Comparison of ENCODE assay signal across 8 cellular contexts in genomic region chr7:55254596-55255500, GRCh38.
DNase-seq lines count a peak whose midpoint lies in the region; ATAC-seq, FAIRE-seq and TF ChIP-seq lines count a peak whose summit lies in the region.

No MANE protein-coding gene starts in this region.

- no peak for FAIRE-seq in H54 (lab: Jason Lieb, UNC)

- DNase-seq in ELR (ENCODE audit: low read depth) (peak; percentile 82), H54 (ENCODE audit: insufficient read length, low spot score) (peak; percentile 98), LNCaP clone FGC (ENCODE audit: low read depth) (peak; percentile 18), adrenal gland (peak; percentile 75 to 92 (median 88)), left cardiac atrium (peak; percentile 87), posterior cingulate gyrus (peak; percentile 79 to 97 (median 90)), ureter (ENCODE audit: low spot score) (peak; percentile 88)

- H3K4me3 ChIP-seq in LNCaP clone FGC (ENCODE audit: low read depth, low read length) (peak overlapping the region; percentile 55), SU-DHL-6 (ENCODE audit: insufficient read depth, low read length, poor library complexity, severe bottlenecking) (peak overlapping the region; percentile 35), adrenal gland (peak overlapping the region in 2 of 4 donors; percentile 44 to 61)

- H3K27ac ChIP-seq in SU-DHL-6 (ENCODE audit: low read depth, low read length) (no peak overlapping the region), adrenal gland (peak overlapping the region in 1 of 5 donors; percentile 21)

- no peaks in the 10 kb centered on the region for H3K9me2 ChIP-seq in SU-DHL-6 (replicated peaks; ENCODE audit: insufficient read depth, low read length)

- peak overlapping the region; percentile 46 for H3K4me2 ChIP-seq in SU-DHL-6 (ENCODE audit: low read depth, low read length, poor library complexity, severe bottlenecking)

- no peaks in the 10 kb centered on the region for H4K20me1 ChIP-seq in SU-DHL-6 (ENCODE audit: low read depth, low read length)

- H3K79me2 ChIP-seq in SU-DHL-6 (ENCODE audit: insufficient read depth, low read length): no peaks in the 10 kb centered on the region

- WGBS in adrenal gland, 4 donors: 0 to 1% (median 1%) methylated on average over 13 to 80 of the region's 80 CpGs

- H3K27me3 ChIP-seq in SU-DHL-6 (ENCODE audit: low read length) (no peaks in the 10 kb centered on the region), adrenal gland (no peaks in the 10 kb centered on the region)

- H3K9ac ChIP-seq in SU-DHL-6 (ENCODE audit: low read length): peak overlapping the region; percentile 41

- peak; percentile 97 to 98 for ATAC-seq in left cardiac atrium

- no peaks in the 10 kb centered on the region for H3K36me3 ChIP-seq in SU-DHL-6 (ENCODE audit: low read length)
- no peaks in the 10 kb centered on the region for H3K36me3 ChIP-seq in adrenal gland (replicated peaks in 1 of 2)

- H3K9me3 ChIP-seq in SU-DHL-6 (ENCODE audit: insufficient read depth, low read length): no peaks in the 10 kb centered on the region
- H3K9me3 ChIP-seq in adrenal gland (replicated peaks in 1 of 3): no peaks in the 10 kb centered on the region

- H2AFZ ChIP-seq in SU-DHL-6 (ENCODE audit: low read depth, low read length, severe bottlenecking): peak overlapping the region; percentile 57

- peaks cover 0 to 10% of the 10 kb centered on the region in 2 donors for H3K4me1 ChIP-seq in adrenal gland (replicated peaks in 1 of 2)

- TF ChIP-seq CTCF in LNCaP clone FGC (IDR thresholded peaks at IDR 0.05; ENCODE audit: control insufficient read depth, extremely low read depth, insufficient read depth) (peak; percentile 96), SU-DHL-6 (IDR thresholded peaks at IDR 0.05; ENCODE audit: insufficient read depth, low read length, poor library complexity, severe bottlenecking) (peak; percentile 62), adrenal gland (IDR thresholded peaks at IDR 0.05) (peak; percentile 59 to 96 (median 88))

- H3F3A ChIP-seq in SU-DHL-6 (ENCODE audit: insufficient read depth): no peaks in the 10 kb centered on the region

- peak; percentile 70 for TF ChIP-seq POLR2A in H54 (IDR thresholded peaks at IDR 0.05; ENCODE audit: low read depth, low read length)
- TF ChIP-seq POLR2A in adrenal gland (IDR thresholded peaks at IDR 0.05): no peak

- intact Hi-C loops in adrenal gland (cut with DNase I) (loop anchor here (2.0 to 5.0 kb wide), 2 partner anchors 463 to 480 kb away; no protein-coding TSS in a partner anchor), left cardiac atrium (cut with DNase I) (loop anchor here (1.0 to 10.0 kb wide), 6 partner anchors 160 to 481 kb away; no protein-coding TSS in a partner anchor), posterior cingulate gyrus (cut with DNase I) (loop anchor here (1.0 to 2.0 kb wide), 3 partner anchors 204 to 481 kb away; no protein-coding TSS in a partner anchor)

Comparison
In these comparisons a context has a peak if more than half of its experiments do, and no peak if none do; other contexts are left out.
1. DNase-seq: peak in every context shown above with its lines; median percentile 98 in H54; 90 in posterior cingulate gyrus; 88 in adrenal gland; 88 in ureter; 87 in left cardiac atrium; 82 in ELR; 18 in LNCaP clone FGC.